In genomic region chr9:2625427-2625826, GRCh38 we compare ENCODE assay signal across 29 cellular contexts. TPM values are rescaled to one million over a fixed set of nuclear protein-coding genes. Genes with fewer than 3 reads are reported as not detected.
DNase-seq lines count a peak whose midpoint lies in the region; ATAC-seq and TF ChIP-seq lines count a peak whose summit lies in the region.
"Had no signal": no experiment of that assay in that cellular context is flagged by ENCODE, and none has a peak within 500 bp of the region (broad histone marks: within the 10 kb centered on the region; RNA-seq: fewer than 3 reads in every experiment).

No MANE protein-coding gene starts in this region.

- peak overlapping the region; percentile 96 for H3K27ac ChIP-seq in left ventricle myocardium inferior (replicated peaks)
- H3K27ac ChIP-seq: KMS-11, lower lobe of right lung had no signal

- H3K27me3 Mint-ChIP-seq in brain: peaks cover 4% of the 10 kb centered on the region
- H3K27me3 Mint-ChIP-seq in activated T-helper 1 cell treated with anti-CD3 and anti-CD28 coated beads, Interleukin-12 subunit alpha, Interleukin-12 subunit beta, Interleukin-2, Interleukin-4 antibody, amounts not matched to agents 30 ng/mL and 10 ng/mL and 1 ng/mL, durations not matched to agents 14 hours and 24 hours and 36 hours (ENCODE audit: insufficient read depth): peaks cover 24% of the 10 kb centered on the region

- peaks cover 57% of the 10 kb centered on the region for H3K4me1 Mint-ChIP-seq in brain
- peaks cover 17% of the 10 kb centered on the region for H3K4me1 Mint-ChIP-seq in activated T-helper 1 cell treated with anti-CD3 and anti-CD28 coated beads, Interleukin-12 subunit alpha, Interleukin-12 subunit beta, Interleukin-2, Interleukin-4 antibody, amounts not matched to agents 30 ng/mL and 10 ng/mL and 1 ng/mL, durations not matched to agents 14 hours and 24 hours and 36 hours (ENCODE audit: low read depth)

- DNase-seq in left ventricle myocardium inferior (no peak), Right ventricle myocardium inferior (ENCODE audit: missing footprints) (no peak), kidney epithelial cell (ENCODE audit: low read depth) (no peak), NCI-H1694 (lab: John Stamatoyannopoulos, UW) (no peak)
- DNase-seq in stimulated activated CD4-positive, alpha-beta T cell treated with anti-CD3 and anti-CD28 coated beads, Interleukin-4, amount 100 ng/mL, for 4 hours: no peak
- DNase-seq in activated T-helper 1 cell treated with anti-CD3 and anti-CD28 coated beads, Interleukin-12 subunit alpha, Interleukin-12 subunit beta, Interleukin-2, Interleukin-4 antibody, amounts not matched to agents 30 ng/mL and 10 ng/mL and 1 ng/mL, durations not matched to agents 14 hours and 24 hours and 36 hours (ENCODE audit: low spot score): no peak
- DNase-seq: activated CD4-positive, alpha-beta T cell treated with anti-CD3 and anti-CD28 coated beads, Interleukin-2, amount 50 U/mL, for 48 hours; activated CD4-positive, CD25-positive, alpha-beta regulatory T cell treated with anti-CD3 and anti-CD28 coated beads, Interleukin-2, amount 50 U/mL, for 72 hours; activated naive CD4-positive, alpha-beta T cell treated with Interleukin-2 at 50 U/mL for 16 hours; activated T-cell treated with anti-CD3 and anti-CD28 coated beads, Interleukin-2, amount 50 U/mL, for 48 hours; AML-193; body of pancreas; CD4-positive, alpha-beta memory T cell; EL; lower lobe of right lung; naive thymus-derived CD4-positive, alpha-beta T cell; NCI-H1417; NCI-H2107; NCI-H345; NCI-H69; nucleus accumbens; SHP77; stimulated activated CD4-positive, alpha-beta T cell treated with anti-CD3 and anti-CD28 coated beads, Interleukin-4, amount 100 ng/mL, for 24 hours; trophoblast cell had no signal

- no peaks in the 10 kb centered on the region for H3K9me3 ChIP-seq in left ventricle myocardium inferior (replicated peaks)
- H3K9me3 ChIP-seq: A549, body of pancreas, lower lobe of right lung had no signal

- no peak for ATAC-seq in Right ventricle myocardium inferior
- ATAC-seq in HG02870 (IDR thresholded peaks at IDR 0.05; ENCODE audit: unreplicated experiment): no peak
- ATAC-seq: A549; body of pancreas; GM12878; lower lobe of right lung; naive thymus-derived CD4-positive, alpha-beta T cell had no signal

- H3K4me3 ChIP-seq in left ventricle myocardium inferior: peak overlapping the region; percentile 84
- no peak overlapping the region for H3K4me3 ChIP-seq in kidney epithelial cell (ENCODE audit: low read depth, low read length)
- H3K4me3 ChIP-seq: A549, body of pancreas, GM12878, lower lobe of right lung had no signal

- peaks cover 91% of the 10 kb centered on the region for H3K4me1 ChIP-seq in left ventricle myocardium inferior

- H3K4me3 Mint-ChIP-seq in brain: peak overlapping the region in 3 of 5 experiments; percentile 26 to 96 (median 48)
- no peak overlapping the region for H3K4me3 Mint-ChIP-seq in activated T-helper 1 cell treated with anti-CD3 and anti-CD28 coated beads, Interleukin-12 subunit alpha, Interleukin-12 subunit beta, Interleukin-2, Interleukin-4 antibody, amounts not matched to agents 30 ng/mL and 10 ng/mL and 1 ng/mL, durations not matched to agents 14 hours and 24 hours and 36 hours
- H3K4me3 Mint-ChIP-seq: naive thymus-derived CD4-positive, alpha-beta T cell had no signal

- H3K27me3 ChIP-seq in left ventricle myocardium inferior (ENCODE audit: low read depth) (peaks cover 21% of the 10 kb centered on the region), kidney epithelial cell (ENCODE audit: control insufficient read depth, insufficient read depth, low read length) (no peaks in the 10 kb centered on the region)
- H3K27me3 ChIP-seq: body of pancreas had no signal

- intact Hi-C loops in left ventricle myocardium inferior (cut with micrococcal nuclease): no loop called here
- intact Hi-C loops in Right ventricle myocardium inferior (cut with DNase I): no loop called here
- intact Hi-C loops in activated T-helper 1 cell treated with anti-CD3 and anti-CD28 coated beads, Interleukin-12 subunit alpha, Interleukin-12 subunit beta, Interleukin-2, Interleukin-4 antibody, amounts not matched to agents 30 ng/mL and 10 ng/mL and 1 ng/mL, durations not matched to agents 14 hours and 24 hours and 36 hours (cut with micrococcal nuclease): loop anchor here (10.0 kb wide), 3 partner anchors 179 to 899 kb away; partner anchors contain the start of gene RFX3

- H3K27ac Mint-ChIP-seq in brain: peak overlapping the region in 1 of 5 experiments; percentile 3
- no peak overlapping the region for H3K27ac Mint-ChIP-seq in activated T-helper 1 cell treated with anti-CD3 and anti-CD28 coated beads, Interleukin-12 subunit alpha, Interleukin-12 subunit beta, Interleukin-2, Interleukin-4 antibody, amounts not matched to agents 30 ng/mL and 10 ng/mL and 1 ng/mL, durations not matched to agents 14 hours and 24 hours and 36 hours
- H3K27ac Mint-ChIP-seq: CD4-positive, alpha-beta memory T cell; naive thymus-derived CD4-positive, alpha-beta T cell had no signal

- no peaks in the 10 kb centered on the region for H3K36me3 ChIP-seq in left ventricle myocardium inferior
- no peaks in the 10 kb centered on the region for H3K36me3 ChIP-seq in kidney epithelial cell (ENCODE audit: control insufficient read depth, insufficient read depth, low read length)
- H3K36me3 ChIP-seq: lower lobe of right lung had no signal

- H3K36me3 Mint-ChIP-seq in brain: peaks cover 43% of the 10 kb centered on the region
- H3K36me3 Mint-ChIP-seq in activated T-helper 1 cell treated with anti-CD3 and anti-CD28 coated beads, Interleukin-12 subunit alpha, Interleukin-12 subunit beta, Interleukin-2, Interleukin-4 antibody, amounts not matched to agents 30 ng/mL and 10 ng/mL and 1 ng/mL, durations not matched to agents 14 hours and 24 hours and 36 hours (ENCODE audit: low read depth): peaks cover 2% of the 10 kb centered on the region
- H3K36me3 Mint-ChIP-seq: CD4-positive, alpha-beta memory T cell had no signal

- no peaks in the 10 kb centered on the region for H3K9me3 Mint-ChIP-seq in brain
- H3K9me3 Mint-ChIP-seq in activated T-helper 1 cell treated with anti-CD3 and anti-CD28 coated beads, Interleukin-12 subunit alpha, Interleukin-12 subunit beta, Interleukin-2, Interleukin-4 antibody, amounts not matched to agents 30 ng/mL and 10 ng/mL and 1 ng/mL, durations not matched to agents 14 hours and 24 hours and 36 hours: no peaks in the 10 kb centered on the region
- H3K9me3 Mint-ChIP-seq: CD4-positive, alpha-beta memory T cell had no signal

- TF ChIP-seq CTCF in left ventricle myocardium inferior (IDR thresholded peaks at IDR 0.05; ENCODE audit: borderline replicate concordance) (peak; percentile 33), brain (conservative IDR thresholded peaks at IDR 0.05) (no peak), kidney epithelial cell (IDR thresholded peaks at IDR 0.05; ENCODE audit: insufficient read depth, low read length, poor library complexity, severe bottlenecking) (peak; percentile 1)

RNA-seq across cellular contexts. Expression of gene VLDLR, which starts 3.8 kb away (rescaled TPM):
- total RNA-seq in left ventricle myocardium inferior (144 TPM), Right ventricle myocardium inferior (134 TPM), kidney epithelial cell (28.5 and 31.3 TPM in 2 replicates)
- 11.8 TPM for polyA plus RNA-seq in brain (ENCODE audit: insufficient read depth, low read depth, low replicate concordance)
- 4.9 and 5.2 TPM in 2 replicates for total RNA-seq in activated T-helper 1 cell treated with anti-CD3 and anti-CD28 coated beads, Interleukin-12 subunit alpha, Interleukin-12 subunit beta, Interleukin-2, Interleukin-4 antibody, amounts not matched to agents 30 ng/mL and 10 ng/mL and 1 ng/mL, durations not matched to agents 14 hours and 24 hours and 36 hours
- polyA plus RNA-seq: naive thymus-derived CD4-positive, alpha-beta T cell had no signal

Comparison
In these comparisons a context has a peak if more than half of its experiments do, and no peak if none do; other contexts are left out.
1. CTCF ChIP-seq: peak in left ventricle myocardium inferior (single experiment) and kidney epithelial cell (single experiment); none in brain (0 of 2).